In genomic region chr2:36415623-36416022, GRCh38 we compare ENCODE assay signal across 21 cellular contexts.
"Had no signal": no experiment of that assay in that cellular context is flagged by ENCODE, and none has a peak within 500 bp of the region (broad histone marks: within the 10 kb centered on the region; RNA-seq: fewer than 3 reads in every experiment).

No MANE protein-coding gene starts in this region.

- H3K4me2 ChIP-seq: hepatocyte had no signal

- H3K9me3 ChIP-seq: esophagus squamous epithelium, suprapubic skin, upper lobe of left lung had no signal

- H3K9me3 Mint-ChIP-seq: dendritic cell treated with granulocyte-macrophage colony-stimulating factor and Interleukin-4, amounts not matched to agents 40 ng/mL and 50 ng/mL, for 4 days; effector memory CD8-positive, alpha-beta T cell; nephron; stimulated activated naive CD8-positive, alpha-beta T cell treated with anti-CD3 and anti-CD28 coated beads, Interleukin-15, Interleukin-2, amounts not matched to agents 100 ng/mL and 50 ng/mL, for 24 hours had no signal

- H2AFZ ChIP-seq: hepatocyte had no signal

- H3K36me3 ChIP-seq: esophagus squamous epithelium, suprapubic skin, upper lobe of left lung had no signal

- ATAC-seq: effector memory CD8-positive, alpha-beta T cell had no signal

- H3K27me3 ChIP-seq: esophagus squamous epithelium, hepatocyte, suprapubic skin, upper lobe of left lung had no signal

- DNase-seq: activated CD4-positive, alpha-beta T cell treated with anti-CD3 and anti-CD28 coated beads, Interleukin-2, amount 50 U/mL, for 1 hour; activated CD4-positive, CD25-positive, alpha-beta regulatory T cell treated with anti-CD3 and anti-CD28 coated beads, Interleukin-2, amount 50 U/mL, for 72 hours; activated CD8-positive, alpha-beta memory T cell treated with anti-CD3 and anti-CD28 coated beads for 24 hours; activated CD8-positive, alpha-beta memory T cell treated with anti-CD3 and anti-CD28 coated beads, Interleukin-2, amount 50 U/mL, for 48 hours; activated effector memory CD4-positive, alpha-beta T cell treated with Interleukin-2 at 50 U/mL for 16 hours; activated naive CD4-positive, alpha-beta T cell treated with anti-CD3 and anti-CD28 coated beads, Interleukin-2, amount 50 U/mL, for 16 hours; activated T-cell treated with anti-CD3 and anti-CD28 coated beads, Interleukin-2, amount 50 U/mL, for 48 hours; aorta; effector memory CD8-positive, alpha-beta T cell; esophagus squamous epithelium; mammary epithelial cell; midbrain; nucleus accumbens; T-helper 1 cell; T-helper 9 cell; upper lobe of left lung had no signal

- H3K27ac ChIP-seq: hepatocyte, suprapubic skin had no signal

- H3K27ac Mint-ChIP-seq: dendritic cell treated with granulocyte-macrophage colony-stimulating factor and Interleukin-4, amounts not matched to agents 40 ng/mL and 50 ng/mL, for 4 days; effector memory CD8-positive, alpha-beta T cell; stimulated activated naive CD8-positive, alpha-beta T cell treated with anti-CD3 and anti-CD28 coated beads, Interleukin-15, Interleukin-2, amounts not matched to agents 100 ng/mL and 50 ng/mL, for 24 hours had no signal

- H3K4me3 Mint-ChIP-seq: dendritic cell treated with granulocyte-macrophage colony-stimulating factor and Interleukin-4, amounts not matched to agents 40 ng/mL and 50 ng/mL, for 4 days; effector memory CD8-positive, alpha-beta T cell; nephron; stimulated activated naive CD8-positive, alpha-beta T cell treated with anti-CD3 and anti-CD28 coated beads, Interleukin-15, Interleukin-2, amounts not matched to agents 100 ng/mL and 50 ng/mL, for 24 hours had no signal

- H3K27me3 Mint-ChIP-seq: dendritic cell treated with granulocyte-macrophage colony-stimulating factor and Interleukin-4, amounts not matched to agents 40 ng/mL and 50 ng/mL, for 4 days; effector memory CD8-positive, alpha-beta T cell; stimulated activated naive CD8-positive, alpha-beta T cell treated with anti-CD3 and anti-CD28 coated beads, Interleukin-15, Interleukin-2, amounts not matched to agents 100 ng/mL and 50 ng/mL, for 24 hours had no signal

- H3K4me3 ChIP-seq: esophagus squamous epithelium, hepatocyte, suprapubic skin, upper lobe of left lung had no signal
